Comparison of ENCODE assay signal across 23 cellular contexts in the genomic region with DNA sequence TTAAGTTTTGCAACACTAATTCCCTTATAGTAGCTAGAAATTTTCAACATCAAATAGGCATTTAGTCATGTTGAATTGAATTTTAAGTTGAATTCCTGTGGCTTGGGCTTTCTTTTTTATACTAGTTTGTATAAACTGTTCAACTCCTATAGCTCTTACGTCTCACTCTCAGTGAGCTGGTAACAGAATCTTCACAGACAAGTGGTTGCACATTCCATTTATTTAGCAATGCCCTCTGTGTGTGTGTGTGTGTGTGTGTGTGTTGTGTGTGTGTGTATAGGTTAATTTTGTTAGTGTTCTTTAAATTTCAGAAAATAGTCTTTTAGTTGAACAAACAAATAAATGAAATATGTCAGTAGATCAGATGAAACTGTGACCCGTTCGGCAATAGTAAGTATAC.
"Had no signal": no experiment of that assay in that cellular context is flagged by ENCODE, and none has a peak within 500 bp of the region (broad histone marks: within the 10 kb centered on the region; RNA-seq: fewer than 3 reads in every experiment).

No MANE protein-coding gene starts in this region.

- ATAC-seq: activated T-cell treated with anti-CD3 and anti-CD28 coated beads, Interleukin-2, amount 50 U/mL, for 72 hours; gastroesophageal sphincter; left colon; lower lobe of right lung; sciatic nerve; stimulated activated naive B cell treated with anti-CD40 and anti-IgM and Interleukin-4, amounts not matched to agents 10 μg/mL and 1 μg/mL and 100 μg/mL, for 72 hours had no signal

- H3K36me3 Mint-ChIP-seq: naive B cell; stimulated activated naive B cell treated with anti-CD40 and anti-IgM and Interleukin-4, amounts not matched to agents 10 μg/mL and 1 μg/mL and 100 μg/mL, for 72 hours had no signal

- H3K27me3 Mint-ChIP-seq: activated B cell treated with CpG ODN at 0.5 μM for 24 hours; activated CD4-positive, alpha-beta memory T cell treated with anti-CD3 and anti-CD28 coated beads, Interleukin-2, amount 10 ng/mL, durations not matched to agents 7 days and 5 days; naive B cell; stimulated activated naive B cell treated with anti-CD40 and anti-IgM and Interleukin-4, amounts not matched to agents 10 μg/mL and 1 μg/mL and 100 μg/mL, for 72 hours had no signal

- H3K4me1 ChIP-seq: gastroesophageal sphincter, lower lobe of right lung, uterus had no signal

- H3K4me2 ChIP-seq: smooth muscle cell had no signal

- H3K27ac ChIP-seq: gastroesophageal sphincter, lower lobe of right lung, uterus had no signal

- H3K9me3 ChIP-seq: gastroesophageal sphincter, lower lobe of right lung, uterus had no signal

- H3K4me1 Mint-ChIP-seq: activated B cell treated with CpG ODN at 0.5 μM for 24 hours; activated CD4-positive, alpha-beta memory T cell treated with anti-CD3 and anti-CD28 coated beads, Interleukin-2, amount 10 ng/mL, durations not matched to agents 7 days and 5 days; naive B cell; stimulated activated naive B cell treated with anti-CD40 and anti-IgM and Interleukin-4, amounts not matched to agents 10 μg/mL and 1 μg/mL and 100 μg/mL, for 72 hours had no signal

- H3K36me3 ChIP-seq: gastroesophageal sphincter, lower lobe of right lung, uterus had no signal

- H3K9me3 Mint-ChIP-seq: activated B cell treated with CpG ODN at 0.5 μM for 24 hours; activated CD4-positive, alpha-beta memory T cell treated with anti-CD3 and anti-CD28 coated beads, Interleukin-2, amount 10 ng/mL, durations not matched to agents 7 days and 5 days; activated naive CD4-positive, alpha-beta T cell treated with anti-CD3 and anti-CD28 coated beads for 36 hours; activated T-cell treated with anti-CD3 and anti-CD28 coated beads, Interleukin-2, amount 50 U/mL, for 72 hours; dendritic cell treated with granulocyte-macrophage colony-stimulating factor and Interleukin-4, amounts not matched to agents 40 ng/mL and 50 ng/mL, for 4 days; stimulated activated naive B cell treated with anti-CD40 and anti-IgM and Interleukin-4, amounts not matched to agents 10 μg/mL and 1 μg/mL and 100 μg/mL, for 72 hours; T-helper 1 cell treated with Interleukin-12 subunit alpha and Interleukin-12 subunit beta and Interleukin-4 antibody, amounts not matched to agents 30 μg/mL and 1 μg/mL, for 36 hours had no signal

- H3K4me3 ChIP-seq: gastroesophageal sphincter, lower lobe of right lung, smooth muscle cell, uterus had no signal

- H3K4me3 Mint-ChIP-seq: activated B cell treated with CpG ODN at 0.5 μM for 24 hours; activated CD4-positive, alpha-beta memory T cell treated with anti-CD3 and anti-CD28 coated beads, Interleukin-2, amount 10 ng/mL, durations not matched to agents 7 days and 5 days; activated naive CD4-positive, alpha-beta T cell treated with anti-CD3 and anti-CD28 coated beads for 36 hours; activated T-cell treated with anti-CD3 and anti-CD28 coated beads, Interleukin-2, amount 50 U/mL, for 72 hours; dendritic cell treated with granulocyte-macrophage colony-stimulating factor and Interleukin-4, amounts not matched to agents 40 ng/mL and 50 ng/mL, for 4 days; naive B cell; stimulated activated naive B cell treated with anti-CD40 and anti-IgM and Interleukin-4, amounts not matched to agents 10 μg/mL and 1 μg/mL and 100 μg/mL, for 72 hours; T-helper 1 cell treated with Interleukin-12 subunit alpha and Interleukin-12 subunit beta and Interleukin-4 antibody, amounts not matched to agents 30 μg/mL and 1 μg/mL, for 36 hours had no signal

- H3K27ac Mint-ChIP-seq: activated B cell treated with CpG ODN at 0.5 μM for 24 hours; activated CD4-positive, alpha-beta memory T cell treated with anti-CD3 and anti-CD28 coated beads, Interleukin-2, amount 10 ng/mL, durations not matched to agents 7 days and 5 days; activated naive CD4-positive, alpha-beta T cell treated with anti-CD3 and anti-CD28 coated beads for 36 hours; activated T-cell treated with anti-CD3 and anti-CD28 coated beads, Interleukin-2, amount 50 U/mL, for 72 hours; dendritic cell treated with granulocyte-macrophage colony-stimulating factor and Interleukin-4, amounts not matched to agents 40 ng/mL and 50 ng/mL, for 4 days; naive B cell; stimulated activated naive B cell treated with anti-CD40 and anti-IgM and Interleukin-4, amounts not matched to agents 10 μg/mL and 1 μg/mL and 100 μg/mL, for 72 hours; T-helper 1 cell treated with Interleukin-12 subunit alpha and Interleukin-12 subunit beta and Interleukin-4 antibody, amounts not matched to agents 30 μg/mL and 1 μg/mL, for 36 hours had no signal

- H3K27me3 ChIP-seq: gastroesophageal sphincter, uterus had no signal

- DNase-seq: activated B cell treated with CpG ODN at 0.5 μM for 24 hours; activated CD4-positive, alpha-beta memory T cell treated with anti-CD3 and anti-CD28 coated beads, Interleukin-2, amount 10 ng/mL, durations not matched to agents 7 days and 5 days; activated CD4-positive, alpha-beta T cell treated with anti-CD3 and anti-CD28 coated beads for 48 hours; activated effector memory CD4-positive, alpha-beta T cell treated with Interleukin-2 at 50 U/mL for 16 hours; activated naive CD4-positive, alpha-beta T cell treated with anti-CD3 and anti-CD28 coated beads for 36 hours; activated T-cell treated with anti-CD3 and anti-CD28 coated beads, Interleukin-2, amount 50 U/mL, for 72 hours; anterior cingulate cortex; cerebellar nuclear complex; effector CD4-positive, alpha-beta T cell; head of caudate nucleus; left colon; lower lobe of right lung; naive B cell; posterior cingulate gyrus; stimulated activated CD4-positive, alpha-beta T cell treated with anti-CD3 and anti-CD28 coated beads, Interleukin-15, amount 100 ng/mL, for 24 hours; stimulated activated naive B cell treated with anti-CD40 and anti-IgM and Interleukin-4, amounts not matched to agents 10 μg/mL and 1 μg/mL and 100 μg/mL, for 72 hours; trophoblast cell; uterus had no signal
